In the genomic region with DNA sequence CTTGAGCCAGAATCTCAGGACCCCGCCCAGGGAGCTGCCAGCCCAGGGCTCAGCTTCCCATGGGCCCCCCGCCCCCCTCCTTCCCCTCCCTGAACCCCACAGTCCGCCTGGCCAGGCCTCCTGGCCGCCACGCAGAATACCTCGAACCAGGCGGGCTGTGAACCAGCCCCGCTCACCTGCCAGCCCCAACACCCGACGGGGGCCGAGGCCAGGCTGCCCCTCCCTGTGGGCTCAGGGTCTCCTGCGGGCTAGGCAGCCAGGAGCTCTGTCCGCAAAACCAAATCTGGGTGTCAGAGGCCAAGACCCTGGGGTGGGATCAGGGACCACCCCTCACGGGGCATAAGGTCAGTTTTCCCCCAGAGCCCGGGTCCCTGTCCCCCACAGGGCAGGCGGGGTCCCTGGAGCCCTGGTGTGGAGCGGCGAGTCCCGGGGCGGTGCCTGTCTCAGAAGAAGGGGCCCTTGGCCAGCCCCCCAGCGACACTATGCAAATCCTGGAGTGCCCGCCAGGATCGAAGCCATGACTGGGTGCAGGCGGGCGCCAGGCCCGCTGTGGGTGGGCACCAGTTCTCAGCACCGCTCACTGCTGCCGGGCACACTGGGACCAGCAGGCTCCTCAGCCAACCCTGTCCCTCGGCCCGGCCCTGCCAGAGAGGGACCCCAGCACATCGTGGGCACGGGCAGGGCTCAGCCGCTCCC, we compare ENCODE assay signal across 24 cellular contexts. TPM values are rescaled to one million over a fixed set of nuclear protein-coding genes. Genes with fewer than 3 reads are reported as not detected.
DNase-seq lines count a peak whose midpoint lies in the region; ATAC-seq, FAIRE-seq and TF ChIP-seq lines count a peak whose summit lies in the region.
"Had no signal": no experiment of that assay in that cellular context is flagged by ENCODE, and none has a peak within 500 bp of the region (broad histone marks: within the 10 kb centered on the region; RNA-seq: fewer than 3 reads in every experiment).

No MANE protein-coding gene starts in this region.

- no peak overlapping the region for H3K9ac ChIP-seq in GM12878 (ENCODE audit: control insufficient read depth, insufficient read depth, low read length)
- H3K9ac ChIP-seq: BLaER1, KMS-11 had no signal

- in situ Hi-C loops in GM12878 (cut with MboI), result no loop called here

- WGBS in GM12878 (ENCODE audit: insufficient coverage, insufficient replicate concordance, low lambda C conversion rate, missing lambda C conversion rate), result 83% methylated on average over 28 of the region's 33 CpGs

- H3K36me3 ChIP-seq in A673 (ENCODE audit: insufficient read depth, low read length, poor library complexity, severe bottlenecking) (peaks cover 9% of the 10 kb centered on the region), GM12878 (ENCODE audit: control insufficient read depth in 2 of 2, insufficient read depth in 2 of 2, low read length in 1 of 2) (peaks cover 0 to 13% of the 10 kb centered on the region in 2 experiments; a peak in 2 of 4 replicates)

- no peaks in the 10 kb centered on the region for H4K20me1 ChIP-seq in GM12878 (ENCODE audit: control insufficient read depth, insufficient read depth)

- TF ChIP-seq EP300 in Ishikawa (IDR thresholded peaks at IDR 0.05; ENCODE audit: borderline replicate concordance) (no peak), GM12878 (IDR thresholded peaks at IDR 0.05; ENCODE audit: borderline replicate concordance in 1 of 2, control insufficient read depth in 1 of 2, low read depth in 2 of 2, low read length in 2 of 2) (no peak)

- intact Hi-C loops in A673 (cut with micrococcal nuclease; ENCODE audit: unreplicated experiment), result no loop called here
- intact Hi-C loops in GM12878 (cut with micrococcal nuclease; ENCODE audit: unreplicated experiment), result no loop called here

- no peaks in the 10 kb centered on the region for H3K9me3 Mint-ChIP-seq in stimulated activated memory B cell treated with anti-CD40 and anti-IgM and Interleukin-4, amounts not matched to agents 10 μg/mL and 1 μg/mL and 100 μg/mL, for 72 hours
- H3K9me3 Mint-ChIP-seq: CD8-positive, alpha-beta T cell; GM23338; T-cell had no signal

- no peak overlapping the region for H3K4me2 ChIP-seq in GM12878 (ENCODE audit: control insufficient read depth, insufficient read depth)
- H3K4me2 ChIP-seq: BLaER1, GM23338, KMS-11 had no signal

- TF ChIP-seq CTCF in A673 (conservative IDR thresholded peaks at IDR 0.05; ENCODE audit: low read depth, low read length) (no peak), GM12878 (IDR thresholded peaks at IDR 0.05 in 2 of 3, conservative IDR thresholded peaks at IDR 0.05 in 1 of 3; ENCODE audit: control insufficient read depth in 2 of 3, extremely low read depth in 1 of 3, insufficient read depth in 1 of 3, low read depth in 3 of 3, low read length in 3 of 3) (no peak)

- no peak for ATAC-seq in GM12878
- ATAC-seq in stimulated activated memory B cell treated with anti-CD40 and anti-IgM and Interleukin-4, amounts not matched to agents 10 μg/mL and 1 μg/mL and 100 μg/mL, for 72 hours, result no peak
- ATAC-seq: CD8-positive, alpha-beta T cell; GM23338; T-cell had no signal

- FAIRE-seq in GM12878 (lab: Jason Lieb, UNC), result no peak
- FAIRE-seq: GM12891, GM19239 had no signal

- SMC1A ChIA-PET in GM12878 (lab: Charles Lee; ENCODE audit: uncharacterized antibody, unreplicated experiment), result no interaction called here

- no peak for TF ChIP-seq RAD21 in Ishikawa (IDR thresholded peaks at IDR 0.05; ENCODE audit: low read depth)
- no peak for TF ChIP-seq RAD21 in GM12878 (IDR thresholded peaks at IDR 0.05; ENCODE audit: insufficient read depth, low read depth, low read length)

- RAD21 ChIA-PET in GM12878 (lab: Charles Lee; ENCODE audit: unreplicated experiment), result no interaction called here

- H3K27ac ChIP-seq in A673 (ENCODE audit: low read depth, low read length, poor library complexity, severe bottlenecking), result no peak overlapping the region
- H3K27ac ChIP-seq in GM12878 (ENCODE audit: control insufficient read depth, insufficient read depth), result no peak overlapping the region
- H3K27ac ChIP-seq: BLaER1, KMS-11, Peyer's patch, SK-N-MC had no signal

- H3K9me3 ChIP-seq in A673 (ENCODE audit: low read depth, low read length, poor library complexity, severe bottlenecking) (no peaks in the 10 kb centered on the region), GM12878 (replicated peaks; ENCODE audit: control insufficient read depth, insufficient read depth, low read length) (no peaks in the 10 kb centered on the region)
- H3K9me3 ChIP-seq: BLaER1, Peyer's patch had no signal

- H3K4me3 ChIP-seq in A673 (ENCODE audit: low read depth, low read length, poor library complexity, severe bottlenecking), result no peak overlapping the region
- no peak overlapping the region for H3K4me3 ChIP-seq in GM12878
- H3K4me3 ChIP-seq: BLaER1, GM23338, Peyer's patch, SK-N-MC had no signal

- TF ChIP-seq POLR2A in GM12878 (IDR thresholded peaks at IDR 0.05; ENCODE audit: low read depth, low read length), result no peak; the same call in 1 of the 2 replicates

- POLR2A ChIA-PET in A673 (lab: Charles Lee; ENCODE audit: low non-redundant PET) (no interaction called here), GM12878 (lab: Charles Lee) (no interaction called here)

- CTCF ChIA-PET in A673 (lab: Charles Lee), result no interaction called here
- CTCF ChIA-PET in GM12878 (lab: Yijun Ruan, JAX), result no interaction called here

- no peak overlapping the region for H2AFZ ChIP-seq in GM12878 (ENCODE audit: control insufficient read depth, low read depth, low read length)
- H2AFZ ChIP-seq: GM23338 had no signal

- peaks cover 21% of the 10 kb centered on the region for H3K27me3 Mint-ChIP-seq in stimulated activated memory B cell treated with anti-CD40 and anti-IgM and Interleukin-4, amounts not matched to agents 10 μg/mL and 1 μg/mL and 100 μg/mL, for 72 hours

- H3K36me3 Mint-ChIP-seq in stimulated activated memory B cell treated with anti-CD40 and anti-IgM and Interleukin-4, amounts not matched to agents 10 μg/mL and 1 μg/mL and 100 μg/mL, for 72 hours, result peaks cover 7% of the 10 kb centered on the region

- DNase-seq in A673 (ENCODE audit: low spot score) (no peak), GM12878 (ENCODE audit: low read depth, low spot score) (no peak), GM19240 (ENCODE audit: insufficient read length, low spot score) (no peak), ecto neural progenitor cell (ENCODE audit: low spot score) (no peak)
- DNase-seq: CD8-positive, alpha-beta T cell; DMS53; HCEC 1CT; NCI-H1417 treated with DMSO at 0.1 percent for 48 hours; NCI-H187 treated with DMSO at 0.1 percent for 48 hours; NCI-H2227 treated with DMSO at 0.1 percent for 48 hours; NCI-H524; Peyer's patch; Right ventricle myocardium superior; T-cell had no signal

- no peaks in the 10 kb centered on the region for H3K4me1 ChIP-seq in A673 (ENCODE audit: insufficient read depth, low read length, poor library complexity, severe bottlenecking)
- H3K4me1 ChIP-seq in GM12878 (ENCODE audit: control insufficient read depth, insufficient read depth, low read length), result no peaks in the 10 kb centered on the region

- H3K27ac Mint-ChIP-seq in stimulated activated memory B cell treated with anti-CD40 and anti-IgM and Interleukin-4, amounts not matched to agents 10 μg/mL and 1 μg/mL and 100 μg/mL, for 72 hours, result no peak overlapping the region
- H3K27ac Mint-ChIP-seq: CD8-positive, alpha-beta T cell; GM23338; T-cell had no signal

- H3K4me3 Mint-ChIP-seq in stimulated activated memory B cell treated with anti-CD40 and anti-IgM and Interleukin-4, amounts not matched to agents 10 μg/mL and 1 μg/mL and 100 μg/mL, for 72 hours, result no peak overlapping the region
- H3K4me3 Mint-ChIP-seq: CD8-positive, alpha-beta T cell; GM23338; T-cell had no signal

- H3K27me3 ChIP-seq in A673 (replicated peaks; ENCODE audit: insufficient read depth, low read depth, low read length, poor library complexity), result peaks cover 7% of the 10 kb centered on the region
- peaks cover 3% of the 10 kb centered on the region in 2 experiments; a peak in 2 of 4 replicates for H3K27me3 ChIP-seq in GM12878 (replicated peaks in 1 of 2; ENCODE audit: control insufficient read depth in 2 of 2, insufficient read depth in 2 of 2, low read length in 1 of 2)
- H3K27me3 ChIP-seq: Peyer's patch had no signal

- no peaks in the 10 kb centered on the region for H3K79me2 ChIP-seq in GM12878 (ENCODE audit: control insufficient read depth, insufficient read depth, low read length)

- BruUV-seq in A673 (replicated peaks; lab: Mats Ljungman, UMichigan), result TSS peak; percentile 45
- BruUV-seq in GM12878 (replicated peaks; lab: Mats Ljungman, UMichigan), result TSS peak; percentile 60

- H3K4me1 Mint-ChIP-seq in stimulated activated memory B cell treated with anti-CD40 and anti-IgM and Interleukin-4, amounts not matched to agents 10 μg/mL and 1 μg/mL and 100 μg/mL, for 72 hours, result peaks cover 6% of the 10 kb centered on the region
- H3K4me1 Mint-ChIP-seq: GM23338, T-cell had no signal

RNA-seq across cellular contexts. Expression of a gene that starts 6.4 kb away (rescaled TPM):
- total RNA-seq in A673 (2021) (0.13 TPM in 1 of 2 replicates, not detected in the other), GM12878 (2014; rRNA removed) (not detected in 2 replicates), GM12878 (2014; rRNA removed; fragmentation: Illumina TruSeq; extraction: Trizol) (not detected in 2 replicates), GM12878 (2021) (not detected in 2 replicates)
- not detected in 2 replicates for total RNA-seq in GM12878 (2013; cell fraction: nucleolus; rRNA removed)
- polyA plus RNA-seq in GM12878 (2011; ENCODE audit: low read depth), result not detected
- polyA plus RNA-seq in GM12878 (2011; rRNA removed) (not detected in 2 replicates), GM12878 (2014; fragmentation: Illumina TruSeq; extraction: Trizol) (not detected in 2 replicates), GM12878 (2014; fragmentation: Nextera tagmentation; extraction: Ambion mirVana) (not detected), GM12878 (2014; rRNA removed) (not detected in 2 replicates), GM12878 (2016; fragmentation: Nextera tagmentation; extraction: Ambion mirVana) (not detected)
- polyA plus RNA-seq in GM12878 (2011; cell fraction: cytosol; rRNA removed), result not detected in 2 replicates
- polyA plus RNA-seq in GM12878 (2011; cell fraction: nucleus; rRNA removed), result not detected in 2 replicates
- polyA plus RNA-seq in GM12878 (2012), result not detected in 2 replicates
- polyA minus RNA-seq in GM12878 (2011; rRNA and poly(A)+ RNA removed), result not detected in 2 replicates
- polyA minus RNA-seq in GM12878 (2011; cell fraction: cytosol; rRNA and poly(A)+ RNA removed), result not detected in 2 replicates
- polyA minus RNA-seq in GM12878 (2011; cell fraction: nucleus; rRNA and poly(A)+ RNA removed), result not detected in 2 replicates
- total RNA-seq: A172; CD8-positive, alpha-beta T cell; M059J; Peyer's patch; Right ventricle myocardium superior; T-cell had no signal

RNA-seq across cellular contexts. Expression of a gene that starts 13.1 kb away (rescaled TPM):
- 0.21 and 0.52 TPM in 2 replicates for total RNA-seq in A673 (2021)
- 8.6 and 10.5 TPM in 2 replicates for total RNA-seq in GM12878 (2013; cell fraction: nucleolus; rRNA removed)
- 1.1 and 1.5 TPM in 2 replicates for total RNA-seq in GM12878 (2014; rRNA removed)
- total RNA-seq in GM12878 (2014; rRNA removed; fragmentation: Illumina TruSeq; extraction: Trizol), result 0.13 and 0.18 TPM in 2 replicates
- 0.67 and 0.72 TPM in 2 replicates for total RNA-seq in GM12878 (2021)
- polyA plus RNA-seq in GM12878 (2011; ENCODE audit: low read depth), result 0.54 TPM
- polyA plus RNA-seq in GM12878 (2011; rRNA removed), result 0.35 and 0.57 TPM in 2 replicates
- 0.79 and 0.85 TPM in 2 replicates for polyA plus RNA-seq in GM12878 (2011; cell fraction: cytosol; rRNA removed)
- polyA plus RNA-seq in GM12878 (2011; cell fraction: nucleus; rRNA removed), result 4.8 and 5.7 TPM in 2 replicates
- polyA plus RNA-seq in GM12878 (2012), result 1.6 TPM in 2 replicates
- 0.07 TPM in 1 of 2 replicates, not detected in the other for polyA plus RNA-seq in GM12878 (2014; fragmentation: Illumina TruSeq; extraction: Trizol)
- polyA plus RNA-seq in GM12878 (2014; fragmentation: Nextera tagmentation; extraction: Ambion mirVana), result not detected
- 0.97 and 1.1 TPM in 2 replicates for polyA plus RNA-seq in GM12878 (2014; rRNA removed)
- under 1 TPM in 1 of 2 experiments, not detected in 1; 0.52 TPM for polyA plus RNA-seq in GM12878 (2016; fragmentation: Nextera tagmentation; extraction: Ambion mirVana)
- 0.29 and 0.52 TPM in 2 replicates for polyA minus RNA-seq in GM12878 (2011; rRNA and poly(A)+ RNA removed)
- 0.53 TPM in 1 of 2 replicates, not detected in the other for polyA minus RNA-seq in GM12878 (2011; cell fraction: cytosol; rRNA and poly(A)+ RNA removed)
- polyA minus RNA-seq in GM12878 (2011; cell fraction: nucleus; rRNA and poly(A)+ RNA removed), result 2.0 and 3.3 TPM in 2 replicates
- total RNA-seq: A172 had no signal

RNA-seq across cellular contexts. Expression of a gene that starts 16.0 kb away (rescaled TPM):
- 59.4 and 65.7 TPM in 2 replicates for total RNA-seq in A673 (2021)
- total RNA-seq in GM12878 (2013; cell fraction: nucleolus; rRNA removed), result 39.2 and 47.0 TPM in 2 replicates
- total RNA-seq in GM12878 (2014; rRNA removed), result 15.5 and 17.5 TPM in 2 replicates
- 4.5 and 5.5 TPM in 2 replicates for total RNA-seq in GM12878 (2014; rRNA removed; fragmentation: Illumina TruSeq; extraction: Trizol)
- 24.0 and 31.3 TPM in 2 replicates for total RNA-seq in GM12878 (2021)
- 3.2 TPM for polyA plus RNA-seq in GM12878 (2011; ENCODE audit: low read depth)
- polyA plus RNA-seq in GM12878 (2011; rRNA removed), result 2.0 and 5.7 TPM in 2 replicates
- polyA plus RNA-seq in GM12878 (2011; cell fraction: cytosol; rRNA removed), result 7.9 and 14.6 TPM in 2 replicates
- polyA plus RNA-seq in GM12878 (2011; cell fraction: nucleus; rRNA removed), result 62.1 and 85.8 TPM in 2 replicates
- polyA plus RNA-seq in GM12878 (2012), result 12.2 and 13.2 TPM in 2 replicates
- polyA plus RNA-seq in GM12878 (2014; fragmentation: Illumina TruSeq; extraction: Trizol), result 1.9 and 4.4 TPM in 2 replicates
- polyA plus RNA-seq in GM12878 (2014; fragmentation: Nextera tagmentation; extraction: Ambion mirVana), result 1 to 10 TPM in 1 of 2 experiments, not detected in 1; 1.8 TPM
- 26.6 and 28.5 TPM in 2 replicates for polyA plus RNA-seq in GM12878 (2014; rRNA removed)
- 10 to 100 TPM; 25.6 to 30.7 TPM for polyA plus RNA-seq in GM12878 (2016; fragmentation: Nextera tagmentation; extraction: Ambion mirVana)
- polyA minus RNA-seq in GM12878 (2011; rRNA and poly(A)+ RNA removed), result 7.8 and 15.8 TPM in 2 replicates
- 6.1 and 7.1 TPM in 2 replicates for polyA minus RNA-seq in GM12878 (2011; cell fraction: cytosol; rRNA and poly(A)+ RNA removed)
- 16.1 and 27.3 TPM in 2 replicates for polyA minus RNA-seq in GM12878 (2011; cell fraction: nucleus; rRNA and poly(A)+ RNA removed)

RNA-seq across cellular contexts. Expression of a gene that starts 26.2 kb away (rescaled TPM):
- total RNA-seq in A673 (2021) (77.7 and 91.2 TPM in 2 replicates), GM12878 (2014; rRNA removed) (30.3 and 35.8 TPM in 2 replicates), GM12878 (2014; rRNA removed; fragmentation: Illumina TruSeq; extraction: Trizol) (6.9 and 8.0 TPM in 2 replicates), GM12878 (2021) (66.7 and 78.5 TPM in 2 replicates)
- total RNA-seq in GM12878 (2013; cell fraction: nucleolus; rRNA removed), result 70.5 and 96.8 TPM in 2 replicates
- 4.9 TPM for polyA plus RNA-seq in GM12878 (2011; ENCODE audit: low read depth)
- polyA plus RNA-seq in GM12878 (2011; rRNA removed) (4.4 and 12.8 TPM in 2 replicates), GM12878 (2014; fragmentation: Illumina TruSeq; extraction: Trizol) (0.62 and 3.8 TPM in 2 replicates), GM12878 (2014; fragmentation: Nextera tagmentation; extraction: Ambion mirVana) (1 to 10 TPM in 1 of 2 experiments, under 1 TPM in 1; 0.40 to 1.1 TPM), GM12878 (2014; rRNA removed) (40.2 and 48.8 TPM in 2 replicates), GM12878 (2016; fragmentation: Nextera tagmentation; extraction: Ambion mirVana) (1 to 10 TPM; 7.7 to 8.6 TPM)
- 15.5 and 29.7 TPM in 2 replicates for polyA plus RNA-seq in GM12878 (2011; cell fraction: cytosol; rRNA removed)
- 103 and 157 TPM in 2 replicates for polyA plus RNA-seq in GM12878 (2011; cell fraction: nucleus; rRNA removed)
- polyA plus RNA-seq in GM12878 (2012), result 25.2 and 27.2 TPM in 2 replicates
- 10.8 and 27.2 TPM in 2 replicates for polyA minus RNA-seq in GM12878 (2011; rRNA and poly(A)+ RNA removed)
- 25.5 and 28.9 TPM in 2 replicates for polyA minus RNA-seq in GM12878 (2011; cell fraction: cytosol; rRNA and poly(A)+ RNA removed)
- polyA minus RNA-seq in GM12878 (2011; cell fraction: nucleus; rRNA and poly(A)+ RNA removed), result 14.6 and 33.4 TPM in 2 replicates

RNA-seq across cellular contexts. Expression of a gene that starts 36.1 kb away (rescaled TPM):
- 19.9 and 20.6 TPM in 2 replicates for total RNA-seq in A673 (2021)
- total RNA-seq in GM12878 (2013; cell fraction: nucleolus; rRNA removed), result 9.6 and 12.5 TPM in 2 replicates
- total RNA-seq in GM12878 (2014; rRNA removed), result 10.2 and 10.6 TPM in 2 replicates
- total RNA-seq in GM12878 (2014; rRNA removed; fragmentation: Illumina TruSeq; extraction: Trizol), result 1.8 and 3.3 TPM in 2 replicates
- 10.0 and 11.8 TPM in 2 replicates for total RNA-seq in GM12878 (2021)
- polyA plus RNA-seq in GM12878 (2011; ENCODE audit: low read depth), result 2.0 TPM
- polyA plus RNA-seq in GM12878 (2011; rRNA removed), result 2.1 and 3.9 TPM in 2 replicates
- 7.3 and 10.2 TPM in 2 replicates for polyA plus RNA-seq in GM12878 (2011; cell fraction: cytosol; rRNA removed)
- polyA plus RNA-seq in GM12878 (2011; cell fraction: nucleus; rRNA removed), result 12.8 and 17.3 TPM in 2 replicates
- polyA plus RNA-seq in GM12878 (2012), result 6.6 and 7.5 TPM in 2 replicates
- 2.0 TPM in 1 of 2 replicates, not detected in the other for polyA plus RNA-seq in GM12878 (2014; fragmentation: Illumina TruSeq; extraction: Trizol)
- polyA plus RNA-seq in GM12878 (2014; fragmentation: Nextera tagmentation; extraction: Ambion mirVana), result under 1 TPM; 0.06 to 0.35 TPM
- 12.8 and 14.3 TPM in 2 replicates for polyA plus RNA-seq in GM12878 (2014; rRNA removed)
- 1 to 10 TPM; 5.2 to 6.9 TPM for polyA plus RNA-seq in GM12878 (2016; fragmentation: Nextera tagmentation; extraction: Ambion mirVana)
- 2.6 and 6.1 TPM in 2 replicates for polyA minus RNA-seq in GM12878 (2011; rRNA and poly(A)+ RNA removed)
- 5.7 and 7.1 TPM in 2 replicates for polyA minus RNA-seq in GM12878 (2011; cell fraction: cytosol; rRNA and poly(A)+ RNA removed)
- 2.7 TPM in 2 replicates for polyA minus RNA-seq in GM12878 (2011; cell fraction: nucleus; rRNA and poly(A)+ RNA removed)
